In the genomic region with DNA sequence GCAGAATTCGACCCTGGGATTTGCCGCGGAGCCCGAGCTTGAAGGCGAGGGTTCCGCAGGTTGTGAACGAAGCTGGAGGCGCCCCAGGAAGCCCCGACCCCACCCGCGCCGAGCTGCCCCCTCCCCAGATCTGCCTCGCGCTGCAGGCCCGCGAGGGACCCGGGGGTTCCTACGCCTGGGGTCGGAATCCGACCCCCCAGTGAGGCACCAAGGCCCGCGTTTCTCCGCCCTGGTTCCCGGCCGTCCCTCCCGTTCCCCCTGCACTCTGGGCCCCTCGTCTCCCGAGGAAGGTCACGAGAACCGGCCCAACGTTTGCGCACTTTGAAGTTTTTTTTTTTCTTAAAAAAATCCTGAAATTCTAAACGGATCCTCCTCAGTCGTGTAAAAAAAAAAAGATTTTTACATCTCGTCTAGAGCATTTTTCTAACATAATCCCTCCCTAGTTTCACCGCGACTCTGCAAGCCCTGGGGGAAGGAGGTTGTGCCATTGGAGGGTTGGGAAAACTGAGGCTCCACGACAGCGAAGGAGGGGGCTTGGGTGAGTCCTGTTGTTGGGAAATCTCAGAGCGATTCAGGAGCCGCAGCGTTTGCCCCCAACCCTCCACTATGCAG, we compare ENCODE assay signal across 8 cellular contexts. TPM values are rescaled to one million over a fixed set of nuclear protein-coding genes. Genes with fewer than 3 reads are reported as not detected.
DNase-seq lines count a peak whose midpoint lies in the region; ATAC-seq and TF ChIP-seq lines count a peak whose summit lies in the region.

No MANE protein-coding gene starts in this region.

- CTCF ChIA-PET in activated B cell treated with CpG ODN at 0.5 μM for 24 hours (lab: Charles Lee), result interaction anchor here (1.2 kb wide), 1 partner anchor 61 kb away, joined by 5 read pairs; no protein-coding TSS in a partner anchor

- WGBS in heart left ventricle, 4 donors, result 11 to 21% (median 17%) methylated on average over 23 to 42 of the region's 42 CpGs

- peak overlapping the region in 4 of 12 donors; percentile 6 to 79 (median 76) for H3K27ac ChIP-seq in heart left ventricle

- peaks cover 13% of the 10 kb centered on the region for H3K4me1 Mint-ChIP-seq in activated B cell treated with CpG ODN at 0.5 μM for 24 hours

- no peaks in the 10 kb centered on the region for H3K36me3 Mint-ChIP-seq in activated B cell treated with CpG ODN at 0.5 μM for 24 hours (ENCODE audit: low read depth)

- H3K27ac Mint-ChIP-seq in activated B cell treated with CpG ODN at 0.5 μM for 24 hours, result no peak overlapping the region

- no peaks in the 10 kb centered on the region for H3K9me3 Mint-ChIP-seq in activated B cell treated with CpG ODN at 0.5 μM for 24 hours

- POLR2A ChIA-PET in activated B cell treated with CpG ODN at 0.5 μM for 24 hours (lab: Charles Lee), result interaction anchor here (0.6 to 1.2 kb wide), 4 partner anchors 64 to 751 kb away, joined by 3 to 4 read pairs (median 3); a partner anchor contains a TSS

- peaks cover 0 to 29% (median 17%) of the 10 kb centered on the region in 12 donors for H3K4me1 ChIP-seq in heart left ventricle

- TF ChIP-seq POLR2A in heart left ventricle (IDR thresholded peaks at IDR 0.05), result no peak

- no peaks in the 10 kb centered on the region for H3K9me3 ChIP-seq in heart left ventricle

- DNase-seq in GM06990 (ENCODE audit: extremely low read depth, insufficient read length) (no peak), activated B cell treated with CpG ODN at 0.5 μM for 24 hours (no peak), heart left ventricle (peak in 1 of 5 donors; percentile 37), retinal pigment epithelial cell (ENCODE audit: low read depth) (no peak), germinal center (ENCODE audit: low spot score) (no peak), NCI-H1694 treated with DMSO at 0.1 percent for 48 hours (lab: John Stamatoyannopoulos, UW) (no peak)

- H3K4me3 ChIP-seq in GM06990 (replicated peaks; ENCODE audit: low read depth, low read length) (peak overlapping the region; percentile 64), heart left ventricle (peak overlapping the region; percentile 19 to 79 (median 66)), retinal pigment epithelial cell (ENCODE audit: low read length) (peak overlapping the region; percentile 72)

- H3K27me3 ChIP-seq in GM06990 (replicated peaks; ENCODE audit: control insufficient read depth, insufficient read depth, low read length) (peaks cover 2% of the 10 kb centered on the region), heart left ventricle (peaks cover 3 to 41% (median 19%) of the 10 kb centered on the region in 9 donors)

- peaks cover 50% of the 10 kb centered on the region for H3K27me3 Mint-ChIP-seq in activated B cell treated with CpG ODN at 0.5 μM for 24 hours

- H3K4me3 Mint-ChIP-seq in activated B cell treated with CpG ODN at 0.5 μM for 24 hours, result peak overlapping the region; percentile 78

- intact Hi-C loops in activated B cell treated with CpG ODN at 0.5 μM for 24 hours (cut with micrococcal nuclease) (loop anchor here (1.0 to 10.0 kb wide), 2 partner anchors 61 to 141 kb away; a partner anchor contains a TSS), heart left ventricle (cut with DNase I) (no loop called here)

- TF ChIP-seq CTCF in GM06990 (IDR thresholded peaks at IDR 0.05; ENCODE audit: insufficient read depth, low read length, poor library complexity, severe bottlenecking) (no peak), activated B cell treated with CpG ODN at 0.5 μM for 24 hours (IDR thresholded peaks at IDR 0.05) (no peak), heart left ventricle (IDR thresholded peaks at IDR 0.05) (no peak), retinal pigment epithelial cell (conservative IDR thresholded peaks at IDR 0.05; ENCODE audit: low read depth, low read length) (no peak)

- ATAC-seq in activated B cell treated with CpG ODN at 0.5 μM for 24 hours (ENCODE audit: low read depth), result no peak
- no peak for ATAC-seq in heart left ventricle
- no peak for ATAC-seq in GM21381 (IDR thresholded peaks at IDR 0.05; ENCODE audit: unreplicated experiment)
- no peak for ATAC-seq in HG02571 (IDR thresholded peaks at IDR 0.05; ENCODE audit: unreplicated experiment)

- H3K36me3 ChIP-seq in GM06990 (ENCODE audit: control insufficient read depth, insufficient read depth, low read length), result no peaks in the 10 kb centered on the region
- H3K36me3 ChIP-seq in heart left ventricle, result no peaks in the 10 kb centered on the region

RNA-seq across cellular contexts. Expression of a gene that starts 0.9 kb away (rescaled TPM):
- total RNA-seq in activated B cell treated with CpG ODN at 0.5 μM for 24 hours, result 0.39 and 0.62 TPM in 2 replicates
- 10 to 100 TPM in 4 of 9 donors, 1 to 10 TPM in 5; 3.7 to 33.9 (median 8.5) TPM for total RNA-seq in heart left ventricle
- 1 to 10 TPM; 4.1 to 9.9 TPM for polyA plus RNA-seq in heart left ventricle
